19 cellular contexts compared by ENCODE assay signal in genomic region chr12:23909559-23909958, GRCh38. TPM values are rescaled to one million over a fixed set of nuclear protein-coding genes. Genes with fewer than 3 reads are reported as not detected.
DNase-seq lines count a peak whose midpoint lies in the region; ATAC-seq and TF ChIP-seq lines count a peak whose summit lies in the region.
"Had no signal": no experiment of that assay in that cellular context is flagged by ENCODE, and none has a peak within 500 bp of the region (broad histone marks: within the 10 kb centered on the region; RNA-seq: fewer than 3 reads in every experiment).

No MANE protein-coding gene starts in this region.

- in situ Hi-C loops in SK-MEL-5 (cut with HindIII; ENCODE audit: low pct_unique_long_range_greater_than_20kb, low sequenced_read_pairs): no loop called here

- H3K4me1 ChIP-seq in endodermal cell (ENCODE audit: control insufficient read depth, insufficient read depth, low read length) (peaks cover 4% of the 10 kb centered on the region), neural progenitor cell (peaks cover 68% of the 10 kb centered on the region)

- H2AFZ ChIP-seq in neural progenitor cell (replicated peaks): no peak overlapping the region

- H3K36me3 ChIP-seq in endodermal cell (ENCODE audit: control insufficient read depth, insufficient read depth, low read length): no peaks in the 10 kb centered on the region
- H3K36me3 ChIP-seq in neural progenitor cell: peaks cover 3% of the 10 kb centered on the region
- H3K36me3 ChIP-seq: BLaER1 treated with 17β-estradiol and CSF1 and Interleukin-3, amounts not matched to agents 10 nM and 100 nM had no signal

- WGBS in endodermal cell (ENCODE audit: insufficient coverage in 1 of 2, insufficient read length in 1 of 2), 2 experiments: 80% methylated on average over 1 of the region's 1 CpG

- H3K27ac Mint-ChIP-seq in endodermal cell (no peak overlapping the region), neural progenitor cell (peak overlapping the region; percentile 10)
- no peak overlapping the region for H3K27ac Mint-ChIP-seq in CD4-positive, alpha-beta T cell
- H3K27ac Mint-ChIP-seq: B cell; CD8-positive, alpha-beta memory T cell; H9 had no signal

- POLR2A ChIA-PET in CD4-positive, alpha-beta T cell (lab: Charles Lee): no interaction called here

- DNase-seq in NCI-H69 (lab: John Stamatoyannopoulos, UW) (peak; percentile 5), SK-MEL-5 (ENCODE audit: low read depth, low spot score) (peak; percentile 59), endodermal cell (no peak), neural progenitor cell (ENCODE audit: low spot score) (peak; percentile 21), NCI-H1105 treated with DMSO at 0.1 percent for 48 hours (lab: John Stamatoyannopoulos, UW) (no peak)
- no peak for DNase-seq in CD4-positive, alpha-beta T cell
- DNase-seq: CD8-positive, alpha-beta memory T cell; COR-L47; DMS 273 treated with DMSO at 0.1 percent for 48 hours; DMS53; DND-41; EL; H9 had no signal

- TF ChIP-seq CTCF in endodermal cell (conservative IDR thresholded peaks at IDR 0.05) (no peak), neural progenitor cell (IDR thresholded peaks at IDR 0.05) (no peak)
- no peak for TF ChIP-seq CTCF in CD4-positive, alpha-beta T cell (IDR thresholded peaks at IDR 0.05)

- H3K4me3 ChIP-seq in endodermal cell (ENCODE audit: low read length) (no peak overlapping the region), neural progenitor cell (no peak overlapping the region)
- H3K4me3 ChIP-seq: BLaER1 treated with 17β-estradiol and CSF1 and Interleukin-3, amounts not matched to agents 10 nM and 100 nM; GM12878 had no signal

- H3K4me2 ChIP-seq in neural progenitor cell: peak overlapping the region; percentile 58
- H3K4me2 ChIP-seq: BLaER1 treated with 17β-estradiol and CSF1 and Interleukin-3, amounts not matched to agents 10 nM and 100 nM had no signal

- H3K27me3 ChIP-seq in endodermal cell (ENCODE audit: control insufficient read depth, insufficient read depth, low read length, poor library complexity, severe bottlenecking) (no peaks in the 10 kb centered on the region), neural progenitor cell (no peaks in the 10 kb centered on the region)
- H3K27me3 ChIP-seq in CD4-positive, alpha-beta T cell (ENCODE audit: control insufficient read depth, insufficient read depth, low read length): no peaks in the 10 kb centered on the region
- H3K27me3 ChIP-seq: BLaER1 treated with 17β-estradiol and CSF1 and Interleukin-3, amounts not matched to agents 10 nM and 100 nM had no signal

- no peaks in the 10 kb centered on the region for H3K36me3 Mint-ChIP-seq in endodermal cell (ENCODE audit: low read depth)
- H3K36me3 Mint-ChIP-seq in neural progenitor cell: peaks cover 10% of the 10 kb centered on the region
- H3K36me3 Mint-ChIP-seq in CD4-positive, alpha-beta T cell (ENCODE audit: low read depth): no peaks in the 10 kb centered on the region
- H3K36me3 Mint-ChIP-seq: CD8-positive, alpha-beta memory T cell had no signal

- peaks cover 27% of the 10 kb centered on the region for H3F3A ChIP-seq in neural progenitor cell (ENCODE audit: low read depth)

- peaks cover 100% of the 10 kb centered on the region for H3K79me2 ChIP-seq in neural progenitor cell (ENCODE audit: low read depth)

- intact Hi-C loops in CD4-positive, alpha-beta T cell (cut with DNase I, micrococcal nuclease): no loop called here

- H3K9me3 Mint-ChIP-seq in endodermal cell (peaks cover 2% of the 10 kb centered on the region), neural progenitor cell (peaks cover 8% of the 10 kb centered on the region)
- H3K9me3 Mint-ChIP-seq in CD4-positive, alpha-beta T cell: peaks cover 2% of the 10 kb centered on the region
- H3K9me3 Mint-ChIP-seq: H9 had no signal

- H3K4me1 Mint-ChIP-seq in endodermal cell: peaks cover 12% of the 10 kb centered on the region
- peaks cover 50% of the 10 kb centered on the region for H3K4me1 Mint-ChIP-seq in neural progenitor cell
- H3K4me1 Mint-ChIP-seq in CD4-positive, alpha-beta T cell (ENCODE audit: low read depth): no peaks in the 10 kb centered on the region
- H3K4me1 Mint-ChIP-seq: CD8-positive, alpha-beta memory T cell had no signal

- H4K20me1 ChIP-seq in neural progenitor cell (ENCODE audit: low read depth): peaks cover 34% of the 10 kb centered on the region
- H4K20me1 ChIP-seq: BLaER1 treated with 17β-estradiol and CSF1 and Interleukin-3, amounts not matched to agents 10 nM and 100 nM had no signal

- no peaks in the 10 kb centered on the region for H3K27me3 Mint-ChIP-seq in endodermal cell (ENCODE audit: insufficient read depth)
- no peaks in the 10 kb centered on the region for H3K27me3 Mint-ChIP-seq in neural progenitor cell (ENCODE audit: insufficient read depth, low read depth)
- H3K27me3 Mint-ChIP-seq in CD4-positive, alpha-beta T cell: no peaks in the 10 kb centered on the region
- H3K27me3 Mint-ChIP-seq: B cell; CD8-positive, alpha-beta memory T cell had no signal

- CTCF ChIA-PET in CD4-positive, alpha-beta T cell (lab: Charles Lee): no interaction called here

- H3K9me3 ChIP-seq in endodermal cell (ENCODE audit: control insufficient read depth, low read length) (no peaks in the 10 kb centered on the region), neural progenitor cell (ENCODE audit: low read depth) (no peaks in the 10 kb centered on the region)
- no peaks in the 10 kb centered on the region for H3K9me3 ChIP-seq in CD4-positive, alpha-beta T cell (ENCODE audit: control insufficient read depth, low read length)
- H3K9me3 ChIP-seq: BLaER1 treated with 17β-estradiol and CSF1 and Interleukin-3, amounts not matched to agents 10 nM and 100 nM had no signal

- H3K27ac ChIP-seq in endodermal cell (ENCODE audit: low read depth, low read length): peak overlapping the region; percentile 2
- peak overlapping the region; percentile 31 for H3K27ac ChIP-seq in neural progenitor cell
- H3K27ac ChIP-seq in CD4-positive, alpha-beta T cell (ENCODE audit: low read depth, low read length): no peak overlapping the region
- H3K27ac ChIP-seq: BLaER1 treated with 17β-estradiol and CSF1 and Interleukin-3, amounts not matched to agents 10 nM and 100 nM had no signal

- H3K4me3 Mint-ChIP-seq in endodermal cell: no peak overlapping the region
- H3K4me3 Mint-ChIP-seq in neural progenitor cell: no peak overlapping the region
- no peak overlapping the region for H3K4me3 Mint-ChIP-seq in CD4-positive, alpha-beta T cell
- H3K4me3 Mint-ChIP-seq: B cell; CD8-positive, alpha-beta memory T cell; H9 had no signal

- no peak overlapping the region for H3K9ac ChIP-seq in endodermal cell (ENCODE audit: extremely low read depth, low read length, poor library complexity, severe bottlenecking)
- H3K9ac ChIP-seq in neural progenitor cell: no peak overlapping the region
- H3K9ac ChIP-seq: BLaER1 treated with 17β-estradiol and CSF1 and Interleukin-3, amounts not matched to agents 10 nM and 100 nM had no signal

- ATAC-seq in CD4-positive, alpha-beta T cell (ENCODE audit: poor library complexity): no peak
- ATAC-seq in GM19351 (IDR thresholded peaks at IDR 0.05; ENCODE audit: unreplicated experiment): no peak
- ATAC-seq: GM12878 had no signal

RNA-seq across cellular contexts. Expression of gene SOX5, which starts 39.9 kb away (rescaled TPM):
- total RNA-seq in SK-MEL-5 (2014; rRNA removed; shearing (Covaris generic)): 10.4 and 12.2 TPM in 2 replicates
- polyA plus RNA-seq in SK-MEL-5 (2015; cell fraction: cytosol; rRNA removed): 7.7 and 8.7 TPM in 2 replicates
- 12.3 and 16.9 TPM in 2 replicates for polyA plus RNA-seq in SK-MEL-5 (2015; cell fraction: nucleus; rRNA removed)
- total RNA-seq in endodermal cell (10 to 100 TPM in 1 of 2 donors, 1 to 10 TPM in 1; 6.8 to 30.7 TPM), neural progenitor cell (ENCODE audit: low replicate concordance) (62.7 and 79.5 TPM in 2 replicates)
- 17.8 TPM for polyA plus RNA-seq in endodermal cell (2013, experiment 1 of 2)
- 19.7 TPM for polyA plus RNA-seq in endodermal cell (2013, experiment 2 of 2)
- not detected for total RNA-seq in CD4-positive, alpha-beta T cell
- total RNA-seq: A172, G401 had no signal
- polyA plus RNA-seq: CD8-positive, alpha-beta memory T cell had no signal

Comparison
In these comparisons a context has a peak if more than half of its experiments do, and no peak if none do; other contexts are left out.
1. DNase-seq: peak in NCI-H69 (single experiment), SK-MEL-5 (single experiment) and neural progenitor cell (single experiment); none in endodermal cell (single experiment), CD4-positive, alpha-beta T cell (0 of 10) and NCI-H1105 treated with DMSO at 0.1 percent for 48 hours (single experiment).
2. RNA of gene SOX5, which starts 39.9 kb away (total RNA-seq): 62.7 to 79.5 TPM in neural progenitor cell, 6.8 to 30.7 TPM in endodermal cell and 10.4 to 12.2 TPM in SK-MEL-5; not detected in CD4-positive, alpha-beta T cell; every median in the first group is over 4 times any median in the second.